20 cellular contexts compared by ENCODE assay signal in genomic region chr9:128049788-128050187, GRCh38. TPM values are rescaled to one million over a fixed set of nuclear protein-coding genes. Genes with fewer than 3 reads are reported as not detected.
DNase-seq lines count a peak whose midpoint lies in the region; ATAC-seq and TF ChIP-seq lines count a peak whose summit lies in the region.
"Had no signal": no experiment of that assay in that cellular context is flagged by ENCODE, and none has a peak within 500 bp of the region (broad histone marks: within the 10 kb centered on the region; RNA-seq: fewer than 3 reads in every experiment).

No MANE protein-coding gene starts in this region.

- H3K4me3 Mint-ChIP-seq in Calu3 (ENCODE audit: low read depth, unreplicated experiment) (no peak overlapping the region), mesothelial cell of epicardium (no peak overlapping the region), type B pancreatic cell (no peak overlapping the region)
- H3K4me3 Mint-ChIP-seq in activated naive CD4-positive, alpha-beta T cell treated with anti-CD3 and anti-CD28 coated beads for 36 hours: no peak overlapping the region
- H3K4me3 Mint-ChIP-seq: CD8-positive, alpha-beta memory T cell had no signal

- H3K36me3 Mint-ChIP-seq in Calu3 (ENCODE audit: insufficient read depth, unreplicated experiment): peaks cover 29% of the 10 kb centered on the region
- no peaks in the 10 kb centered on the region for H3K36me3 Mint-ChIP-seq in mesothelial cell of epicardium
- no peaks in the 10 kb centered on the region for H3K36me3 Mint-ChIP-seq in type B pancreatic cell
- H3K36me3 Mint-ChIP-seq in activated naive CD4-positive, alpha-beta T cell treated with anti-CD3 and anti-CD28 coated beads for 36 hours (ENCODE audit: low read depth): no peaks in the 10 kb centered on the region
- H3K36me3 Mint-ChIP-seq: CD8-positive, alpha-beta memory T cell had no signal

- CTCF ChIA-PET in Calu3 (lab: Charles Lee) (no interaction called here), SK-N-SH (lab: Yijun Ruan, JAX) (interaction anchor here (1.0 to 1.6 kb wide), 3 partner anchors 45 to 106 kb away, joined by 3 to 4 read pairs (median 3); no protein-coding TSS in a partner anchor)
- CTCF ChIA-PET in activated naive CD4-positive, alpha-beta T cell treated with anti-CD3 and anti-CD28 coated beads for 36 hours (lab: Charles Lee): interaction anchor here (0.6 kb wide), 1 partner anchor 110 kb away, joined by 3 read pairs; no protein-coding TSS in a partner anchor

- peak overlapping the region; percentile 46; the same call in 1 of the 2 replicates for H2AFZ ChIP-seq in SK-N-SH (ENCODE audit: low read depth)

- 37% methylated on average over 2 of the region's 2 CpGs for WGBS in SK-N-SH (ENCODE audit: low lambda C conversion rate)

- H3K4me1 Mint-ChIP-seq in Calu3 (ENCODE audit: low read depth, unreplicated experiment) (peaks cover 25% of the 10 kb centered on the region), mesothelial cell of epicardium (peaks cover 38% of the 10 kb centered on the region), type B pancreatic cell (ENCODE audit: unreplicated experiment) (peaks cover 23% of the 10 kb centered on the region)
- H3K4me1 Mint-ChIP-seq in activated naive CD4-positive, alpha-beta T cell treated with anti-CD3 and anti-CD28 coated beads for 36 hours (ENCODE audit: low read depth): peaks cover 1% of the 10 kb centered on the region
- H3K4me1 Mint-ChIP-seq: CD8-positive, alpha-beta memory T cell had no signal

- H3K9ac ChIP-seq in SK-N-SH: no peak overlapping the region
- H3K9ac ChIP-seq: KMS-11 had no signal

- H3K27me3 ChIP-seq in SK-N-SH (ENCODE audit: insufficient read depth): no peaks in the 10 kb centered on the region
- H3K27me3 ChIP-seq: BE2C had no signal

- no peak overlapping the region for H3K4me3 ChIP-seq in SK-N-SH (ENCODE audit: low read depth in 2 of 2, low read length in 1 of 2)

- H3K79me2 ChIP-seq in SK-N-SH (ENCODE audit: insufficient read depth): no peaks in the 10 kb centered on the region

- no peaks in the 10 kb centered on the region for H3K9me3 ChIP-seq in SK-N-SH
- H3K9me3 ChIP-seq: BE2C had no signal

- no peaks in the 10 kb centered on the region for H3K9me3 Mint-ChIP-seq in Calu3 (ENCODE audit: low read depth, unreplicated experiment)
- H3K9me3 Mint-ChIP-seq in mesothelial cell of epicardium: no peaks in the 10 kb centered on the region
- H3K9me3 Mint-ChIP-seq in type B pancreatic cell: no peaks in the 10 kb centered on the region
- H3K9me3 Mint-ChIP-seq in activated naive CD4-positive, alpha-beta T cell treated with anti-CD3 and anti-CD28 coated beads for 36 hours: no peaks in the 10 kb centered on the region
- H3K9me3 Mint-ChIP-seq: CD8-positive, alpha-beta memory T cell had no signal

- no peak for TF ChIP-seq RAD21 in SK-N-SH (IDR thresholded peaks at IDR 0.05; ENCODE audit: low read length)

- no peak overlapping the region for H3K4me2 ChIP-seq in SK-N-SH
- H3K4me2 ChIP-seq: KMS-11 had no signal

- no peaks in the 10 kb centered on the region for H3K27me3 Mint-ChIP-seq in Calu3 (ENCODE audit: unreplicated experiment)
- H3K27me3 Mint-ChIP-seq in mesothelial cell of epicardium (ENCODE audit: low read depth): no peaks in the 10 kb centered on the region
- H3K27me3 Mint-ChIP-seq in type B pancreatic cell: no peaks in the 10 kb centered on the region
- no peaks in the 10 kb centered on the region for H3K27me3 Mint-ChIP-seq in activated naive CD4-positive, alpha-beta T cell treated with anti-CD3 and anti-CD28 coated beads for 36 hours (ENCODE audit: low read depth)
- H3K27me3 Mint-ChIP-seq: CD8-positive, alpha-beta memory T cell had no signal

- no peaks in the 10 kb centered on the region for H3K9me2 ChIP-seq in SK-N-SH

- H3F3A ChIP-seq in SK-N-SH (replicated peaks; ENCODE audit: insufficient read depth): peaks cover 7% of the 10 kb centered on the region

- H3K27ac ChIP-seq in SK-N-SH (ENCODE audit: low read depth in 2 of 2, low read length in 1 of 2): no peak overlapping the region
- H3K27ac ChIP-seq: KMS-11 had no signal

- no peaks in the 10 kb centered on the region for H3K36me3 ChIP-seq in SK-N-SH (replicated peaks in 1 of 2; ENCODE audit: control insufficient read depth in 1 of 2, insufficient read depth in 2 of 2, low read length in 1 of 2)
- H3K36me3 ChIP-seq: BE2C had no signal

- peaks cover 8 to 13% of the 10 kb centered on the region in 2 experiments; a peak in 3 of 4 replicates for H3K4me1 ChIP-seq in SK-N-SH (ENCODE audit: control insufficient read depth in 1 of 2, insufficient read depth in 2 of 2, low read depth in 1 of 2, low read length in 1 of 2)

- no peak for ATAC-seq in GM21528 (IDR thresholded peaks at IDR 0.05; ENCODE audit: low FRiP score, unreplicated experiment)
- ATAC-seq: Panc1 had no signal

- POLR2A ChIA-PET in SK-N-SH (lab: Yijun Ruan, JAX): interaction anchor here (0.6 kb wide), 1 partner anchor 21 kb away, joined by 5 read pairs; no protein-coding TSS in a partner anchor

- H4K20me1 ChIP-seq in SK-N-SH (ENCODE audit: insufficient read depth): no peaks in the 10 kb centered on the region

- H3K27ac Mint-ChIP-seq in Calu3 (ENCODE audit: unreplicated experiment) (peak overlapping the region; percentile 13), mesothelial cell of epicardium (peak overlapping the region; percentile 93), type B pancreatic cell (peak overlapping the region; percentile 51)
- no peak overlapping the region for H3K27ac Mint-ChIP-seq in activated naive CD4-positive, alpha-beta T cell treated with anti-CD3 and anti-CD28 coated beads for 36 hours

- DNase-seq in Calu3: no peak
- no peak for DNase-seq in SK-N-SH
- DNase-seq in mesothelial cell of epicardium (ENCODE audit: low spot score in 2 of 2, unreplicated experiment in 2 of 2): no peak
- no peak for DNase-seq in type B pancreatic cell (ENCODE audit: extremely low spot score, unreplicated experiment)
- DNase-seq in MV-4-11 (lab: John Stamatoyannopoulos, UW): no peak
- DNase-seq in activated naive CD4-positive, alpha-beta T cell treated with anti-CD3 and anti-CD28 coated beads for 36 hours: no peak
- DNase-seq: BE2C; CD8-positive, alpha-beta memory T cell; DMS 273 treated with DMSO at 0.1 percent for 48 hours; H7; MM.1S; NCI-H1417; NCI-H1930; NCI-H2171; NCI-H446 treated with DMSO at 0.1 percent for 48 hours; NCI-H774; SHP77 had no signal

- no peak for TF ChIP-seq EP300 in SK-N-SH (IDR thresholded peaks at IDR 0.05; ENCODE audit: borderline replicate concordance in 1 of 2, low read depth in 1 of 2, low read length in 1 of 2)

- TF ChIP-seq CTCF in Calu3 (IDR thresholded peaks at IDR 0.05; ENCODE audit: unreplicated experiment) (no peak), SK-N-SH (IDR thresholded peaks at IDR 0.05) (no peak), mesothelial cell of epicardium (IDR thresholded peaks at IDR 0.05; ENCODE audit: unreplicated experiment) (no peak), type B pancreatic cell (conservative IDR thresholded peaks at IDR 0.05) (no peak)

- intact Hi-C loops in Calu3 (cut with micrococcal nuclease; ENCODE audit: unreplicated experiment): no loop called here
- intact Hi-C loops in activated naive CD4-positive, alpha-beta T cell treated with anti-CD3 and anti-CD28 coated beads for 36 hours (cut with micrococcal nuclease): no loop called here

- no TSS peak for BruUV-seq in Calu3 (replicated peaks; lab: Mats Ljungman, UMichigan)

TF ChIP-seq in SK-N-SH, 30 proteins besides CTCF, POLR2A, EP300 and RAD21:
- TF ChIP-seq MAX (IDR thresholded peaks at IDR 0.05; ENCODE audit: low read depth) (no peak), FOSL2 (IDR thresholded peaks at IDR 0.05; ENCODE audit: borderline replicate concordance, low read depth) (no peak), PBX3 (IDR thresholded peaks at IDR 0.05) (peak; percentile 4; the same call in 1 of the 2 replicates)

RNA-seq across cellular contexts. Expression of gene NAIF1, which starts 17.3 kb away (rescaled TPM):
- 6.7 and 9.0 TPM in 2 replicates for total RNA-seq in Calu3 (2022)
- 14.6 and 14.8 TPM in 2 replicates for polyA plus RNA-seq in SK-N-SH (2012; rRNA removed)
- 10.0 and 12.9 TPM in 2 replicates for polyA plus RNA-seq in SK-N-SH (2012; cell fraction: cytosol; rRNA removed)
- 7.9 and 8.3 TPM in 2 replicates for polyA plus RNA-seq in SK-N-SH (2012; cell fraction: nucleus; rRNA removed)
- 8.5 to 9.2 TPM (median 8.9 TPM) in 3 replicates for total RNA-seq in mesothelial cell of epicardium
- total RNA-seq in type B pancreatic cell (ENCODE audit: low replicate concordance): 6.7 and 10.3 TPM in 2 replicates
- total RNA-seq in activated naive CD4-positive, alpha-beta T cell treated with anti-CD3 and anti-CD28 coated beads for 36 hours: 10 to 100 TPM; 12.3 to 12.8 TPM

RNA-seq across cellular contexts. Expression of gene SLC25A25, which starts 18.2 kb away (rescaled TPM):
- total RNA-seq in Calu3 (2022) (19.5 and 22.1 TPM in 2 replicates), mesothelial cell of epicardium (24.2 to 26.4 TPM (median 26.2 TPM) in 3 replicates), type B pancreatic cell (ENCODE audit: low replicate concordance) (19.1 and 39.0 TPM in 2 replicates)
- 12.1 and 12.3 TPM in 2 replicates for polyA plus RNA-seq in SK-N-SH (2012; rRNA removed)
- polyA plus RNA-seq in SK-N-SH (2012; cell fraction: cytosol; rRNA removed): 7.5 and 10.3 TPM in 2 replicates
- polyA plus RNA-seq in SK-N-SH (2012; cell fraction: nucleus; rRNA removed): 19.6 and 24.1 TPM in 2 replicates
- total RNA-seq in activated naive CD4-positive, alpha-beta T cell treated with anti-CD3 and anti-CD28 coated beads for 36 hours: 10 to 100 TPM; 12.0 to 12.7 TPM
